In the genomic region with DNA sequence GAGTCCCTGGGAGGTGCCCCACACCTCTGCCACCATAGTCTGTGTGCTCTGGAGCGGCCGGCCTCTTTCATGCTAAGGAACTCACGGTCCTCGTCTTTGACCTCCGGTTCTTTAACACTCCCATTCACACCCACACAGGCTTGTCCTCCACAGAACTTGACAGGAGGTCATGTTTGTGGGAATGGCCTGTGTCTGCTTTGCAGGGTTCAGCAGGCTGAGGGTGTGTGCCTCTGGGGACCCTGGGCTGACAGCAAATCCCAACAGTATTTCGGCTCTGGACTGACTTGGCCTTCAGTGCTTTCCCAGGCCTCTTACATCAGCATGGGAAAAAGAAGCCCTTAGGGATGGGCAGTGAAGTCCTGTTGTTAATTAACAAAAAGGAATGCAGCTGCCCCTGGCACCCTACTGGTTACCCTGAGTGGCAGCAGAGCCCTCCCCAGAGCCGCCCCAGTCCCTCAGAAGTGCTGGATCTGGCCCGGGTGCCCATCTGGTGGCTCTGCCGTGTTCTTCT, we compare ENCODE assay signal across 1 cellular context.
TF ChIP-seq lines count a peak whose summit lies in the region.

No MANE protein-coding gene starts in this region.

TF ChIP-seq in GM23338, 12 proteins besides CTCF, POLR2A, EP300 and RAD21 (continued from another document):
- TF ChIP-seq, protein P1, sequence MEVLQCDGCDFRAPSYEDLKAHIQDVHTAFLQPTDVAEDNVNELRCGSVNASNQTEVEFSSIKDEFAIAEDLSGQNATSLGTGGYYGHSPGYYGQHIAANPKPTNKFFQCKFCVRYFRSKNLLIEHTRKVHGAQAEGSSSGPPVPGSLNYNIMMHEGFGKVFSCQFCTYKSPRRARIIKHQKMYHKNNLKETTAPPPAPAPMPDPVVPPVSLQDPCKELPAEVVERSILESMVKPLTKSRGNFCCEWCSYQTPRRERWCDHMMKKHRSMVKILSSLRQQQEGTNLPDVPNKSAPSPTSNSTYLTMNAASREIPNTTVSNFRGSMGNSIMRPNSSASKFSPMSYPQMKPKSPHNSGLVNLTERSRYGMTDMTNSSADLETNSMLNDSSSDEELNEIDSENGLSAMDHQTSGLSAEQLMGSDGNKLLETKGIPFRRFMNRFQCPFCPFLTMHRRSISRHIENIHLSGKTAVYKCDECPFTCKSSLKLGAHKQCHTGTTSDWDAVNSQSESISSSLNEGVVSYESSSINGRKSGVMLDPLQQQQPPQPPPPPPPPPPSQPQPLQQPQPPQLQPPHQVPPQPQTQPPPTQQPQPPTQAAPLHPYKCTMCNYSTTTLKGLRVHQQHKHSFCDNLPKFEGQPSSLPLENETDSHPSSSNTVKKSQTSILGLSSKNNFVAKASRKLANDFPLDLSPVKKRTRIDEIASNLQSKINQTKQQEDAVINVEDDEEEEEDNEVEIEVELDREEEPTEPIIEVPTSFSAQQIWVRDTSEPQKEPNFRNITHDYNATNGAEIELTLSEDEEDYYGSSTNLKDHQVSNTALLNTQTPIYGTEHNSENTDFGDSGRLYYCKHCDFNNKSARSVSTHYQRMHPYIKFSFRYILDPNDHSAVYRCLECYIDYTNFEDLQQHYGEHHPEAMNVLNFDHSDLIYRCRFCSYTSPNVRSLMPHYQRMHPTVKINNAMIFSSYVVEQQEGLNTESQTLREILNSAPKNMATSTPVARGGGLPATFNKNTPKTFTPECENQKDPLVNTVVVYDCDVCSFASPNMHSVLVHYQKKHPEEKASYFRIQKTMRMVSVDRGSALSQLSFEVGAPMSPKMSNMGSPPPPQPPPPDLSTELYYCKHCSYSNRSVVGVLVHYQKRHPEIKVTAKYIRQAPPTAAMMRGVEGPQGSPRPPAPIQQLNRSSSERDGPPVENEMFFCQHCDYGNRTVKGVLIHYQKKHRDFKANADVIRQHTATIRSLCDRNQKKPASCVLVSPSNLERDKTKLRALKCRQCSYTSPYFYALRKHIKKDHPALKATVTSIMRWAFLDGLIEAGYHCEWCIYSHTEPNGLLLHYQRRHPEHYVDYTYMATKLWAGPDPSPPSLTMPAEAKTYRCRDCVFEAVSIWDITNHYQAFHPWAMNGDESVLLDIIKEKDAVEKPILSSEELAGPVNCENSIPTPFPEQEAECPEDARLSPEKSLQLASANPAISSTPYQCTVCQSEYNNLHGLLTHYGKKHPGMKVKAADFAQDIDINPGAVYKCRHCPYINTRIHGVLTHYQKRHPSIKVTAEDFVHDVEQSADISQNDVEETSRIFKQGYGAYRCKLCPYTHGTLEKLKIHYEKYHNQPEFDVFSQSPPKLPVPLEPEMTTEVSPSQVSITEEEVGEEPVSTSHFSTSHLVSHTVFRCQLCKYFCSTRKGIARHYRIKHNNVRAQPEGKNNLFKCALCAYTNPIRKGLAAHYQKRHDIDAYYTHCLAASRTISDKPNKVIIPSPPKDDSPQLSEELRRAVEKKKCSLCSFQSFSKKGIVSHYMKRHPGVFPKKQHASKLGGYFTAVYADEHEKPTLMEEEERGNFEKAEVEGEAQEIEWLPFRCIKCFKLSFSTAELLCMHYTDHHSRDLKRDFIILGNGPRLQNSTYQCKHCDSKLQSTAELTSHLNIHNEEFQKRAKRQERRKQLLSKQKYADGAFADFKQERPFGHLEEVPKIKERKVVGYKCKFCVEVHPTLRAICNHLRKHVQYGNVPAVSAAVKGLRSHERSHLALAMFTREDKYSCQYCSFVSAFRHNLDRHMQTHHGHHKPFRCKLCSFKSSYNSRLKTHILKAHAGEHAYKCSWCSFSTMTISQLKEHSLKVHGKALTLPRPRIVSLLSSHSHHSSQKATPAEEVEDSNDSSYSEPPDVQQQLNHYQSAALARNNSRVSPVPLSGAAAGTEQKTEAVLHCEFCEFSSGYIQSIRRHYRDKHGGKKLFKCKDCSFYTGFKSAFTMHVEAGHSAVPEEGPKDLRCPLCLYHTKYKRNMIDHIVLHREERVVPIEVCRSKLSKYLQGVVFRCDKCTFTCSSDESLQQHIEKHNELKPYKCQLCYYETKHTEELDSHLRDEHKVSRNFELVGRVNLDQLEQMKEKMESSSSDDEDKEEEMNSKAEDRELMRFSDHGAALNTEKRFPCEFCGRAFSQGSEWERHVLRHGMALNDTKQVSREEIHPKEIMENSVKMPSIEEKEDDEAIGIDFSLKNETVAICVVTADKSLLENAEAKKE (CRISPR knock-in tag; IDR thresholded peaks at IDR 0.05), result no peak
- TF ChIP-seq POLR2AphosphoS5 (IDR thresholded peaks at IDR 0.05; ENCODE audit: low read depth) (no peak), STAT1 (IDR thresholded peaks at IDR 0.05; ENCODE audit: unreplicated experiment) (no peak), EZH2phosphoT487 (IDR thresholded peaks at IDR 0.05; ENCODE audit: unreplicated experiment) (no peak), JUNB (IDR thresholded peaks at IDR 0.05; ENCODE audit: unreplicated experiment) (no peak), ZNF331 (CRISPR knock-in tag; IDR thresholded peaks at IDR 0.05; ENCODE audit: low read depth) (no peak)
- TF ChIP-seq, protein P2, sequence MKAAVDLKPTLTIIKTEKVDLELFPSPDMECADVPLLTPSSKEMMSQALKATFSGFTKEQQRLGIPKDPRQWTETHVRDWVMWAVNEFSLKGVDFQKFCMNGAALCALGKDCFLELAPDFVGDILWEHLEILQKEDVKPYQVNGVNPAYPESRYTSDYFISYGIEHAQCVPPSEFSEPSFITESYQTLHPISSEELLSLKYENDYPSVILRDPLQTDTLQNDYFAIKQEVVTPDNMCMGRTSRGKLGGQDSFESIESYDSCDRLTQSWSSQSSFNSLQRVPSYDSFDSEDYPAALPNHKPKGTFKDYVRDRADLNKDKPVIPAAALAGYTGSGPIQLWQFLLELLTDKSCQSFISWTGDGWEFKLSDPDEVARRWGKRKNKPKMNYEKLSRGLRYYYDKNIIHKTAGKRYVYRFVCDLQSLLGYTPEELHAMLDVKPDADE (IDR thresholded peaks at IDR 0.05), result no peak
